15 cellular contexts compared by ENCODE assay signal in genomic region chr6:125325586-125325985, GRCh38. TPM values are rescaled to one million over a fixed set of nuclear protein-coding genes. Genes with fewer than 3 reads are reported as not detected.
DNase-seq lines count a peak whose midpoint lies in the region; ATAC-seq and TF ChIP-seq lines count a peak whose summit lies in the region.
"Had no signal": no experiment of that assay in that cellular context is flagged by ENCODE, and none has a peak within 500 bp of the region (broad histone marks: within the 10 kb centered on the region; RNA-seq: fewer than 3 reads in every experiment).

No MANE protein-coding gene starts in this region.

- no peak for ATAC-seq in IMR-90 (ENCODE audit: low read depth)
- no peak for ATAC-seq in GM21526 (IDR thresholded peaks at IDR 0.05; ENCODE audit: low FRiP score, unreplicated experiment)
- ATAC-seq in activated CD4-positive, alpha-beta T cell treated with anti-CD3 and anti-CD28 coated beads for 36 hours = no peak

- no peaks in the 10 kb centered on the region for H3K79me2 ChIP-seq in smooth muscle cell (ENCODE audit: low read depth)

- no peak overlapping the region for H2AK5ac ChIP-seq in IMR-90 (ENCODE audit: low read depth, low read length)

- no peak overlapping the region for H2BK15ac ChIP-seq in IMR-90 (ENCODE audit: low read depth, low read length)

- no peak overlapping the region for H2BK20ac ChIP-seq in IMR-90 (ENCODE audit: low read depth, low read length)

- no peak overlapping the region for H4K5ac ChIP-seq in IMR-90 (ENCODE audit: low read depth, low read length)

- H3K9me1 ChIP-seq in IMR-90 (ENCODE audit: insufficient read depth, low read length) = no peaks in the 10 kb centered on the region

- H3K27me3 Mint-ChIP-seq in activated CD4-positive, alpha-beta T cell treated with anti-CD3 and anti-CD28 coated beads for 36 hours = peaks cover 10% of the 10 kb centered on the region

- H4K8ac ChIP-seq in IMR-90 (ENCODE audit: low read depth in 2 of 2, low read length in 2 of 2) = no peak overlapping the region

- no peak overlapping the region for H2AK9ac ChIP-seq in IMR-90 (replicated peaks; ENCODE audit: low read depth, low read length, poor library complexity)

- H2BK5ac ChIP-seq in IMR-90 (ENCODE audit: low read depth, low read length, poor library complexity, severe bottlenecking) = no peak overlapping the region

- CTCF ChIA-PET in IMR-90 (lab: Yijun Ruan, JAX) = no interaction called here
- CTCF ChIA-PET in activated CD4-positive, alpha-beta T cell treated with anti-CD3 and anti-CD28 coated beads for 36 hours (lab: Charles Lee) = interaction anchor here (0.7 kb wide), 1 partner anchor 404 kb away, joined by 3 read pairs; no protein-coding TSS in a partner anchor

- H3K27ac ChIP-seq in IMR-90 (ENCODE audit: insufficient read depth, low read length) (no peak overlapping the region), smooth muscle cell (ENCODE audit: low read depth) (no peak overlapping the region), WERI-Rb-1 (no peak overlapping the region)
- H3K27ac ChIP-seq: GM23248 had no signal

- DNase-seq in IMR-90 (no peak), amniotic epithelial cell (ENCODE audit: low read depth) (peak; percentile 56), choroid plexus epithelial cell (ENCODE audit: low read depth) (peak; percentile 66), smooth muscle cell (lab: John Stamatoyannopoulos, UW; ENCODE audit: unreplicated experiment) (no peak), WERI-Rb-1 (no peak)
- no peak for DNase-seq in activated CD4-positive, alpha-beta T cell treated with anti-CD3 and anti-CD28 coated beads for 36 hours
- DNase-seq: C1 segment of cervical spinal cord; Calu3; CD4-positive, alpha-beta memory T cell; COR-L47; DND-41; GM23248; H7; HCEC 1CT had no signal

- H3K27me3 ChIP-seq in IMR-90 (ENCODE audit: control insufficient read depth, insufficient read depth, low read length) (peaks cover 7% of the 10 kb centered on the region), smooth muscle cell (ENCODE audit: low read depth) (no peaks in the 10 kb centered on the region), WERI-Rb-1 (ENCODE audit: insufficient read depth, low read depth, severe bottlenecking) (no peaks in the 10 kb centered on the region)

- no peaks in the 10 kb centered on the region for H3K9me3 ChIP-seq in IMR-90 (ENCODE audit: control insufficient read depth, insufficient read depth, low read length)
- no peaks in the 10 kb centered on the region for H3K9me3 ChIP-seq in smooth muscle cell (replicated peaks; ENCODE audit: low read depth)
- H3K9me3 ChIP-seq in WERI-Rb-1 (ENCODE audit: severe bottlenecking) = no peaks in the 10 kb centered on the region

- H4K20me1 ChIP-seq in IMR-90 (ENCODE audit: insufficient read depth, low read length) (no peaks in the 10 kb centered on the region), smooth muscle cell (ENCODE audit: low read depth) (no peaks in the 10 kb centered on the region)

- H4K91ac ChIP-seq in IMR-90 (ENCODE audit: insufficient read depth, low read depth, low read length) = no peak overlapping the region

- H3K36me3 ChIP-seq in IMR-90 (ENCODE audit: control insufficient read depth, insufficient read depth, low read length) (no peaks in the 10 kb centered on the region), smooth muscle cell (ENCODE audit: low read depth) (no peaks in the 10 kb centered on the region), WERI-Rb-1 (no peaks in the 10 kb centered on the region)

- WGBS in IMR-90 (ENCODE audit: extremely low coverage in 2 of 2, insufficient read length in 1 of 2), 2 experiments = no CpG with 5 or more reads among the region's 2 CpGs
- WGBS in smooth muscle cell (ENCODE audit: low lambda C conversion rate) = 63% methylated on average over 2 of the region's 2 CpGs

- no peak overlapping the region for H3K4me3 ChIP-seq in IMR-90 (ENCODE audit: insufficient read depth, low read depth, low read length)
- no peak overlapping the region for H3K4me3 ChIP-seq in choroid plexus epithelial cell (ENCODE audit: low read depth, low read length)
- H3K4me3 ChIP-seq in smooth muscle cell = no peak overlapping the region
- no peak overlapping the region for H3K4me3 ChIP-seq in WERI-Rb-1 (ENCODE audit: low read depth, low read length)
- H3K4me3 ChIP-seq: GM23248 had no signal

- H3K18ac ChIP-seq in IMR-90 (ENCODE audit: low read depth, low read length) = no peak overlapping the region

- H2AFZ ChIP-seq in IMR-90 (replicated peaks; ENCODE audit: low read length, poor library complexity) = no peak overlapping the region
- no peak overlapping the region for H2AFZ ChIP-seq in smooth muscle cell (ENCODE audit: low read depth)
- H2AFZ ChIP-seq: GM23248 had no signal

- no peak overlapping the region for H3K14ac ChIP-seq in IMR-90 (replicated peaks; ENCODE audit: low read depth, low read length)

- H3K4me2 ChIP-seq in IMR-90 (ENCODE audit: low read depth, low read length) (no peak overlapping the region), smooth muscle cell (peak overlapping the region; percentile 44)

- H3K4me3 Mint-ChIP-seq in activated CD4-positive, alpha-beta T cell treated with anti-CD3 and anti-CD28 coated beads for 36 hours = no peak overlapping the region
- H3K4me3 Mint-ChIP-seq: CD4-positive, alpha-beta memory T cell had no signal

- TF ChIP-seq RAD21 in IMR-90 (IDR thresholded peaks at IDR 0.05; ENCODE audit: low read length) = no peak

- H3K23ac ChIP-seq in IMR-90 (ENCODE audit: low read depth, low read length) = no peak overlapping the region

- dilution Hi-C loops in IMR-90 (cut with HindIII; ENCODE audit: low sequenced_read_pairs, unreplicated experiment) = no loop called here

- H3K56ac ChIP-seq in IMR-90 (ENCODE audit: extremely low read depth, insufficient read depth, low read length) = no peak overlapping the region

- intact Hi-C loops in IMR-90 (cut with micrococcal nuclease) = no loop called here
- intact Hi-C loops in activated CD4-positive, alpha-beta T cell treated with anti-CD3 and anti-CD28 coated beads for 36 hours (cut with DNase I, micrococcal nuclease) = no loop called here

- POLR2A ChIA-PET in IMR-90 (lab: Charles Lee; ENCODE audit: unreplicated experiment) = no interaction called here
- POLR2A ChIA-PET in activated CD4-positive, alpha-beta T cell treated with anti-CD3 and anti-CD28 coated beads for 36 hours (lab: Charles Lee) = no interaction called here

- no peaks in the 10 kb centered on the region for H3F3A ChIP-seq in smooth muscle cell (ENCODE audit: low read depth)

- no peak for TF ChIP-seq CTCF in IMR-90 (conservative IDR thresholded peaks at IDR 0.05; ENCODE audit: low read depth, low read length)
- TF ChIP-seq CTCF in choroid plexus epithelial cell (conservative IDR thresholded peaks at IDR 0.05; ENCODE audit: low read depth, low read length) = no peak
- TF ChIP-seq CTCF in smooth muscle cell (IDR thresholded peaks at IDR 0.05; ENCODE audit: borderline replicate concordance, insufficient read depth, poor library complexity, severe bottlenecking) = no peak
- TF ChIP-seq CTCF in WERI-Rb-1 (IDR thresholded peaks at IDR 0.05; ENCODE audit: low read depth, low read length) = no peak

- in situ Hi-C loops in IMR-90 (cut with MboI; ENCODE audit: low sequenced_read_pairs) = no loop called here

- H3K9ac ChIP-seq in IMR-90 (ENCODE audit: low read depth, low read length) (no peak overlapping the region), smooth muscle cell (ENCODE audit: low read depth) (no peak overlapping the region)
- H3K9ac ChIP-seq: GM23248 had no signal

- H3K4me1 Mint-ChIP-seq in activated CD4-positive, alpha-beta T cell treated with anti-CD3 and anti-CD28 coated beads for 36 hours = no peaks in the 10 kb centered on the region
- H3K4me1 Mint-ChIP-seq: CD4-positive, alpha-beta memory T cell had no signal

- H3K9me3 Mint-ChIP-seq in activated CD4-positive, alpha-beta T cell treated with anti-CD3 and anti-CD28 coated beads for 36 hours (ENCODE audit: low read depth) = no peaks in the 10 kb centered on the region
- H3K9me3 Mint-ChIP-seq: CD4-positive, alpha-beta memory T cell had no signal

- no peaks in the 10 kb centered on the region for H3K36me3 Mint-ChIP-seq in activated CD4-positive, alpha-beta T cell treated with anti-CD3 and anti-CD28 coated beads for 36 hours (ENCODE audit: low read depth)
- H3K36me3 Mint-ChIP-seq: CD4-positive, alpha-beta memory T cell had no signal

- no peak for TF ChIP-seq POLR2A in IMR-90 (IDR thresholded peaks at IDR 0.05; ENCODE audit: low read depth, low read length)

- H3K4me1 ChIP-seq in IMR-90 (ENCODE audit: control insufficient read depth, insufficient read depth, low read length) (no peaks in the 10 kb centered on the region), smooth muscle cell (ENCODE audit: low read depth) (no peaks in the 10 kb centered on the region)

- BruUV-seq in IMR-90 (replicated peaks; lab: Mats Ljungman, UMichigan) = no TSS peak

- no peak overlapping the region for H3K4ac ChIP-seq in IMR-90 (ENCODE audit: low read depth, low read length)

- no peak overlapping the region for H2BK120ac ChIP-seq in IMR-90 (ENCODE audit: low read depth, low read length)

- no peak overlapping the region for H3K27ac Mint-ChIP-seq in activated CD4-positive, alpha-beta T cell treated with anti-CD3 and anti-CD28 coated beads for 36 hours
- H3K27ac Mint-ChIP-seq: CD4-positive, alpha-beta memory T cell had no signal

- no peaks in the 10 kb centered on the region for H3K79me1 ChIP-seq in IMR-90 (ENCODE audit: low read depth in 1 of 2, low read length in 2 of 2)

TF ChIP-seq in IMR-90, 13 proteins besides CTCF, POLR2A, EP300 and RAD21:
- TF ChIP-seq NFE2L2 (IDR thresholded peaks at IDR 0.05; ENCODE audit: low read depth, low read length) = no peak
- TF ChIP-seq CEBPB (IDR thresholded peaks at IDR 0.05; ENCODE audit: low read depth, low read length) = no peak
- TF ChIP-seq MAFK (IDR thresholded peaks at IDR 0.05; ENCODE audit: low read depth, low read length) = peak; percentile 5; the same call in 1 of the 2 replicates

RNA-seq across cellular contexts. Expression of gene HDDC2, which starts 23.8 kb away (rescaled TPM):
- total RNA-seq in IMR-90 (2012; rRNA removed) (40.9 and 51.4 TPM in 2 replicates), smooth muscle cell (80.9 and 104 TPM in 2 replicates)
- polyA plus RNA-seq in IMR-90 (2012; rRNA removed) (61.5 and 68.6 TPM in 2 replicates), smooth muscle cell (107 and 114 TPM in 2 replicates)
- 50.9 and 52.6 TPM in 2 replicates for polyA plus RNA-seq in IMR-90 (2012; cell fraction: cytosol; rRNA removed)
- polyA plus RNA-seq in IMR-90 (2012; cell fraction: nucleus; rRNA removed; ENCODE audit: low replicate concordance) = 12.9 and 36.9 TPM in 2 replicates
- 100 to 1,000 TPM in 1 of 2 experiments, 10 to 100 TPM in 1; 96.7 to 120 TPM for total RNA-seq in activated CD4-positive, alpha-beta T cell treated with anti-CD3 and anti-CD28 coated beads for 36 hours

Comparison
In these comparisons a context has a peak if more than half of its experiments do, and no peak if none do; other contexts are left out.
1. DNase-seq: peak in amniotic epithelial cell (single experiment) and choroid plexus epithelial cell (single experiment); none in IMR-90 (single experiment), smooth muscle cell (single experiment), activated CD4-positive, alpha-beta T cell treated with anti-CD3 and anti-CD28 coated beads for 36 hours (single experiment) and WERI-Rb-1 (single experiment).